ENCODE assay signal across 1 cellular context in the genomic region with DNA sequence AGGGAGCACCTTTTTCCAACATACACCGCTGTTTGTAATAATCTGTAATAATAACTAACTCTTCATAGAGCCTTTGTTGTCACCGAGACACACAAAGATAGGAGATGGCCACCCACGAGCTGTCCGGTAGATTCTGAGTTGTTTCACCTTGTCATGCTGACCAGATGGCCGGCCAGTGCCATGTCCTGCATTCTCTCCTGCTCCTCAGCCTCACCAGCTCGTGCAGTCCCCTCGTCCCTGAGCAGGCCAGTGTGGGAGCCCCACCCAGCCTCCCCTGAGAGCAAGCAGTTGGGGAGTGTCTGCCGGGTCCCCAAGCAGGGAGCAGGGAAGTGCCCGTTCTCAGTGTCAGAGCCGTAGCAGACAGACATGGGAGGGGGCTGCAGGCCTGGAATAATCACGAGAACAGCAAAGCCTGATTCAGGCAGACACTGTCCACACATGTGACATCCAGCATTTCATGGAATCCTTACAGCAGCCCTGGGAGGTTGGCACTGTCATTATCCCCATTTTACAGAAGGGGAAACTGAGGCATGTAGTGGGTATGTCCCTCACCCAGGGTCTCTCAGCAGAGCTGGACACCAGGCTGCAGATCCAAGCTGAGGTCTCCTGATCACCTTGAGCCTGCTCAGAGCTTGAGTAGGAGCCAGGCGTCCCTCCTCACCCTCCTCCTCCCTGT.
A peak's percentile ranks its signal among the peaks of the same experiment; 100 is the strongest.
TF ChIP-seq lines count a peak whose summit lies in the region.

No MANE protein-coding gene starts in this region.

TF ChIP-seq in HepG2, 621 proteins besides CTCF, POLR2A, EP300 and RAD21 (continued from another document and continues in another):
- TF ChIP-seq POGK (CRISPR knock-in tag; conservative IDR thresholded peaks at IDR 0.05) = no peak
- TF ChIP-seq ZNF431 (CRISPR knock-in tag; IDR thresholded peaks at IDR 0.05; ENCODE audit: borderline replicate concordance, low read depth) = no peak
- TF ChIP-seq DNMT3B (CRISPR knock-in tag; conservative IDR thresholded peaks at IDR 0.05) = no peak
- no peak for TF ChIP-seq SMAD3 (CRISPR knock-in tag; IDR thresholded peaks at IDR 0.05)
- TF ChIP-seq ADNP (CRISPR knock-in tag; IDR thresholded peaks at IDR 0.05) = no peak
- TF ChIP-seq NKX3-1 (CRISPR knock-in tag; IDR thresholded peaks at IDR 0.05) = no peak
- TF ChIP-seq NCOA1 (CRISPR knock-in tag; IDR thresholded peaks at IDR 0.05) = no peak
- TF ChIP-seq FOXP1 (IDR thresholded peaks at IDR 0.05) = no peak
- TF ChIP-seq FOXP1 (CRISPR knock-in tag; IDR thresholded peaks at IDR 0.05) = no peak
- TF ChIP-seq ZNF543 (CRISPR knock-in tag; IDR thresholded peaks at IDR 0.05) = no peak
- no peak for TF ChIP-seq FOSL1 (CRISPR knock-in tag; IDR thresholded peaks at IDR 0.05; ENCODE audit: borderline replicate concordance)
- TF ChIP-seq, protein P1, sequence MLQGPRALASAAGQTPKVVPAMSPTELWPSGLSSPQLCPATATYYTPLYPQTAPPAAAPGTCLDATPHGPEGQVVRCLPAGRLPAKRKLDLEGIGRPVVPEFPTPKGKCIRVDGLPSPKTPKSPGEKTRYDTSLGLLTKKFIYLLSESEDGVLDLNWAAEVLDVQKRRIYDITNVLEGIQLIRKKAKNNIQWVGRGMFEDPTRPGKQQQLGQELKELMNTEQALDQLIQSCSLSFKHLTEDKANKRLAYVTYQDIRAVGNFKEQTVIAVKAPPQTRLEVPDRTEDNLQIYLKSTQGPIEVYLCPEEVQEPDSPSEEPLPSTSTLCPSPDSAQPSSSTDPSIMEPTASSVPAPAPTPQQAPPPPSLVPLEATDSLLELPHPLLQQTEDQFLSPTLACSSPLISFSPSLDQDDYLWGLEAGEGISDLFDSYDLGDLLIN (CRISPR knock-in tag; IDR thresholded peaks at IDR 0.05; ENCODE audit: borderline replicate concordance) = no peak
- TF ChIP-seq MEIS2 (CRISPR knock-in tag; IDR thresholded peaks at IDR 0.05) = no peak
- TF ChIP-seq KLF6 (CRISPR knock-in tag; IDR thresholded peaks at IDR 0.05) = no peak
- no peak for TF ChIP-seq ZSCAN21 (CRISPR knock-in tag; IDR thresholded peaks at IDR 0.05; ENCODE audit: borderline replicate concordance)
- TF ChIP-seq FIP1L1 (IDR thresholded peaks at IDR 0.05; ENCODE audit: borderline replicate concordance, insufficient read depth, low read depth, low read length) = no peak
- TF ChIP-seq, protein P2, sequence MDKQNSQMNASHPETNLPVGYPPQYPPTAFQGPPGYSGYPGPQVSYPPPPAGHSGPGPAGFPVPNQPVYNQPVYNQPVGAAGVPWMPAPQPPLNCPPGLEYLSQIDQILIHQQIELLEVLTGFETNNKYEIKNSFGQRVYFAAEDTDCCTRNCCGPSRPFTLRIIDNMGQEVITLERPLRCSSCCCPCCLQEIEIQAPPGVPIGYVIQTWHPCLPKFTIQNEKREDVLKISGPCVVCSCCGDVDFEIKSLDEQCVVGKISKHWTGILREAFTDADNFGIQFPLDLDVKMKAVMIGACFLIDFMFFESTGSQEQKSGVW (CRISPR knock-in tag; IDR thresholded peaks at IDR 0.05; ENCODE audit: borderline replicate concordance) = no peak
- TF ChIP-seq, protein P3, sequence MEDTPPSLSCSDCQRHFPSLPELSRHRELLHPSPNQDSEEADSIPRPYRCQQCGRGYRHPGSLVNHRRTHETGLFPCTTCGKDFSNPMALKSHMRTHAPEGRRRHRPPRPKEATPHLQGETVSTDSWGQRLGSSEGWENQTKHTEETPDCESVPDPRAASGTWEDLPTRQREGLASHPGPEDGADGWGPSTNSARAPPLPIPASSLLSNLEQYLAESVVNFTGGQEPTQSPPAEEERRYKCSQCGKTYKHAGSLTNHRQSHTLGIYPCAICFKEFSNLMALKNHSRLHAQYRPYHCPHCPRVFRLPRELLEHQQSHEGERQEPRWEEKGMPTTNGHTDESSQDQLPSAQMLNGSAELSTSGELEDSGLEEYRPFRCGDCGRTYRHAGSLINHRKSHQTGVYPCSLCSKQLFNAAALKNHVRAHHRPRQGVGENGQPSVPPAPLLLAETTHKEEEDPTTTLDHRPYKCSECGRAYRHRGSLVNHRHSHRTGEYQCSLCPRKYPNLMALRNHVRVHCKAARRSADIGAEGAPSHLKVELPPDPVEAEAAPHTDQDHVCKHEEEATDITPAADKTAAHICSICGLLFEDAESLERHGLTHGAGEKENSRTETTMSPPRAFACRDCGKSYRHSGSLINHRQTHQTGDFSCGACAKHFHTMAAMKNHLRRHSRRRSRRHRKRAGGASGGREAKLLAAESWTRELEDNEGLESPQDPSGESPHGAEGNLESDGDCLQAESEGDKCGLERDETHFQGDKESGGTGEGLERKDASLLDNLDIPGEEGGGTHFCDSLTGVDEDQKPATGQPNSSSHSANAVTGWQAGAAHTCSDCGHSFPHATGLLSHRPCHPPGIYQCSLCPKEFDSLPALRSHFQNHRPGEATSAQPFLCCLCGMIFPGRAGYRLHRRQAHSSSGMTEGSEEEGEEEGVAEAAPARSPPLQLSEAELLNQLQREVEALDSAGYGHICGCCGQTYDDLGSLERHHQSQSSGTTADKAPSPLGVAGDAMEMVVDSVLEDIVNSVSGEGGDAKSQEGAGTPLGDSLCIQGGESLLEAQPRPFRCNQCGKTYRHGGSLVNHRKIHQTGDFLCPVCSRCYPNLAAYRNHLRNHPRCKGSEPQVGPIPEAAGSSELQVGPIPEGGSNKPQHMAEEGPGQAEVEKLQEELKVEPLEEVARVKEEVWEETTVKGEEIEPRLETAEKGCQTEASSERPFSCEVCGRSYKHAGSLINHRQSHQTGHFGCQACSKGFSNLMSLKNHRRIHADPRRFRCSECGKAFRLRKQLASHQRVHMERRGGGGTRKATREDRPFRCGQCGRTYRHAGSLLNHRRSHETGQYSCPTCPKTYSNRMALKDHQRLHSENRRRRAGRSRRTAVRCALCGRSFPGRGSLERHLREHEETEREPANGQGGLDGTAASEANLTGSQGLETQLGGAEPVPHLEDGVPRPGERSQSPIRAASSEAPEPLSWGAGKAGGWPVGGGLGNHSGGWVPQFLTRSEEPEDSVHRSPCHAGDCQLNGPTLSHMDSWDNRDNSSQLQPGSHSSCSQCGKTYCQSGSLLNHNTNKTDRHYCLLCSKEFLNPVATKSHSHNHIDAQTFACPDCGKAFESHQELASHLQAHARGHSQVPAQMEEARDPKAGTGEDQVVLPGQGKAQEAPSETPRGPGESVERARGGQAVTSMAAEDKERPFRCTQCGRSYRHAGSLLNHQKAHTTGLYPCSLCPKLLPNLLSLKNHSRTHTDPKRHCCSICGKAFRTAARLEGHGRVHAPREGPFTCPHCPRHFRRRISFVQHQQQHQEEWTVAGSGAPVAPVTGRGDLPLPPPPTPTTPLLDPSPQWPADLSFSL (CRISPR knock-in tag; IDR thresholded peaks at IDR 0.05) = 0 out of 2 replicates have a peak, but pooled peaks have one; percentile 8
- no peak for TF ChIP-seq RNF2 (conservative IDR thresholded peaks at IDR 0.05; ENCODE audit: low read depth)
- no peak for TF ChIP-seq ONECUT2 (CRISPR knock-in tag; IDR thresholded peaks at IDR 0.05)
- TF ChIP-seq KLF13 (CRISPR knock-in tag; IDR thresholded peaks at IDR 0.05) = no peak
- no peak for TF ChIP-seq HDAC6 (IDR thresholded peaks at IDR 0.05; ENCODE audit: low read depth, low read length)
- no peak for TF ChIP-seq ZNF589 (CRISPR knock-in tag; conservative IDR thresholded peaks at IDR 0.05)
- no peak for TF ChIP-seq RERE (CRISPR knock-in tag; IDR thresholded peaks at IDR 0.05; ENCODE audit: low read depth)
- no peak for TF ChIP-seq ZNF329 (CRISPR knock-in tag; IDR thresholded peaks at IDR 0.05; ENCODE audit: low read depth)
- 0 out of 2 replicates have a peak, but pooled peaks have one; percentile 15 for TF ChIP-seq RARG (CRISPR knock-in tag; IDR thresholded peaks at IDR 0.05; ENCODE audit: low read depth)
- TF ChIP-seq ZNF615 (CRISPR knock-in tag; IDR thresholded peaks at IDR 0.05; ENCODE audit: borderline replicate concordance) = no peak
- TF ChIP-seq ZNF790 (CRISPR knock-in tag; IDR thresholded peaks at IDR 0.05; ENCODE audit: borderline replicate concordance) = no peak
- no peak for TF ChIP-seq ZNF557 (CRISPR knock-in tag; IDR thresholded peaks at IDR 0.05)
- no peak for TF ChIP-seq SRSF9 (IDR thresholded peaks at IDR 0.05; ENCODE audit: borderline replicate concordance, insufficient read depth, low read depth, low read length, poor library complexity, severe bottlenecking)
- TF ChIP-seq ZNF34 (CRISPR knock-in tag; IDR thresholded peaks at IDR 0.05; ENCODE audit: borderline replicate concordance) = no peak
- TF ChIP-seq SPEN (CRISPR knock-in tag; IDR thresholded peaks at IDR 0.05; ENCODE audit: low read depth) = peak; percentile 25; the same call in 1 of the 2 replicates
- TF ChIP-seq, protein P4, sequence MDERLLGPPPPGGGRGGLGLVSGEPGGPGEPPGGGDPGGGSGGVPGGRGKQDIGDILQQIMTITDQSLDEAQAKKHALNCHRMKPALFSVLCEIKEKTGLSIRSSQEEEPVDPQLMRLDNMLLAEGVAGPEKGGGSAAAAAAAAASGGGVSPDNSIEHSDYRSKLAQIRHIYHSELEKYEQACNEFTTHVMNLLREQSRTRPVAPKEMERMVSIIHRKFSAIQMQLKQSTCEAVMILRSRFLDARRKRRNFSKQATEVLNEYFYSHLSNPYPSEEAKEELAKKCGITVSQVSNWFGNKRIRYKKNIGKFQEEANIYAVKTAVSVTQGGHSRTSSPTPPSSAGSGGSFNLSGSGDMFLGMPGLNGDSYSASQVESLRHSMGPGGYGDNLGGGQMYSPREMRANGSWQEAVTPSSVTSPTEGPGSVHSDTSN (CRISPR knock-in tag; IDR thresholded peaks at IDR 0.05) = no peak
- TF ChIP-seq, protein P5, sequence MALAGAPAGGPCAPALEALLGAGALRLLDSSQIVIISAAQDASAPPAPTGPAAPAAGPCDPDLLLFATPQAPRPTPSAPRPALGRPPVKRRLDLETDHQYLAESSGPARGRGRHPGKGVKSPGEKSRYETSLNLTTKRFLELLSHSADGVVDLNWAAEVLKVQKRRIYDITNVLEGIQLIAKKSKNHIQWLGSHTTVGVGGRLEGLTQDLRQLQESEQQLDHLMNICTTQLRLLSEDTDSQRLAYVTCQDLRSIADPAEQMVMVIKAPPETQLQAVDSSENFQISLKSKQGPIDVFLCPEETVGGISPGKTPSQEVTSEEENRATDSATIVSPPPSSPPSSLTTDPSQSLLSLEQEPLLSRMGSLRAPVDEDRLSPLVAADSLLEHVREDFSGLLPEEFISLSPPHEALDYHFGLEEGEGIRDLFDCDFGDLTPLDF (CRISPR knock-in tag; IDR thresholded peaks at IDR 0.05) = no peak
- TF ChIP-seq ZBTB1 (CRISPR knock-in tag; IDR thresholded peaks at IDR 0.05; ENCODE audit: borderline replicate concordance) = no peak
- TF ChIP-seq ZNF362 (CRISPR knock-in tag; IDR thresholded peaks at IDR 0.05; ENCODE audit: borderline replicate concordance) = peak; percentile 19; the same call in 1 of the 2 replicates
- TF ChIP-seq ZNF232 (CRISPR knock-in tag; IDR thresholded peaks at IDR 0.05; ENCODE audit: borderline replicate concordance) = no peak
- 0 out of 2 replicates have a peak, but pooled peaks have one; percentile 17 for TF ChIP-seq ZNF777 (CRISPR knock-in tag; IDR thresholded peaks at IDR 0.05)
